ENCODE assay signal across 25 cellular contexts in genomic region chr11:3132831-3133455, GRCh38. TPM values are rescaled to one million over a fixed set of nuclear protein-coding genes. Genes with fewer than 3 reads are reported as not detected.
DNase-seq lines count a peak whose midpoint lies in the region; ATAC-seq, FAIRE-seq and TF ChIP-seq lines count a peak whose summit lies in the region.
"Had no signal": no experiment of that assay in that cellular context is flagged by ENCODE, and none has a peak within 500 bp of the region (broad histone marks: within the 10 kb centered on the region; RNA-seq: fewer than 3 reads in every experiment).

No MANE protein-coding gene starts in this region.

- 74 to 80% methylated on average over 11 to 16 of the region's 16 CpGs for WGBS in tibial nerve, 2 donors

- H3K4me3 Mint-ChIP-seq in progenitor cell of endocrine pancreas (ENCODE audit: low read depth) = no peak overlapping the region
- H3K4me3 Mint-ChIP-seq: activated B cell treated with CpG ODN at 0.5 μM for 24 hours; activated CD4-positive, alpha-beta memory T cell treated with anti-CD3 and anti-CD28 coated beads, Interleukin-2, amount 10 ng/mL, durations not matched to agents 7 days and 5 days; stimulated activated naive CD8-positive, alpha-beta T cell treated with anti-CD3 and anti-CD28 coated beads, Interleukin-15, amount 100 ng/mL, for 72 hours had no signal

- H3K4me1 Mint-ChIP-seq in progenitor cell of endocrine pancreas (ENCODE audit: low read depth) = no peaks in the 10 kb centered on the region
- H3K4me1 Mint-ChIP-seq: activated B cell treated with CpG ODN at 0.5 μM for 24 hours; activated CD4-positive, alpha-beta memory T cell treated with anti-CD3 and anti-CD28 coated beads, Interleukin-2, amount 10 ng/mL, durations not matched to agents 7 days and 5 days had no signal

- no peak for TF ChIP-seq CTCF in kidney (IDR thresholded peaks at IDR 0.05; ENCODE audit: borderline replicate concordance, extremely low read depth, insufficient read depth)
- TF ChIP-seq CTCF in tibial nerve (IDR thresholded peaks at IDR 0.05) = no peak
- TF ChIP-seq CTCF in progenitor cell of endocrine pancreas (IDR thresholded peaks at IDR 0.05; ENCODE audit: unreplicated experiment) = no peak

- H3K36me3 ChIP-seq in H7 (replicated peaks; ENCODE audit: control insufficient read depth, insufficient read depth, low read length) = no peaks in the 10 kb centered on the region
- no peaks in the 10 kb centered on the region for H3K36me3 ChIP-seq in kidney (ENCODE audit: control insufficient read depth in 1 of 2, insufficient read depth in 2 of 2, low read length in 2 of 2)
- peaks cover 0 to 13% (median 0%) of the 10 kb centered on the region in 3 donors for H3K36me3 ChIP-seq in tibial nerve
- H3K36me3 ChIP-seq: cardiac muscle cell, prostate gland had no signal

- TF ChIP-seq POLR2A in tibial nerve (IDR thresholded peaks at IDR 0.05) = no peak

- no peak for FAIRE-seq in kidney (lab: Jason Lieb, UNC)
- FAIRE-seq: G401.6 had no signal

- no peaks in the 10 kb centered on the region for H3K9me3 ChIP-seq in kidney (ENCODE audit: control insufficient read depth in 1 of 2, low read length in 2 of 2)
- H3K9me3 ChIP-seq in tibial nerve = no peaks in the 10 kb centered on the region
- H3K9me3 ChIP-seq: prostate gland, tibial artery had no signal

- H3K27ac Mint-ChIP-seq in activated naive CD4-positive, alpha-beta T cell treated with anti-CD3 and anti-CD28 coated beads, Interleukin-2, amount 50 U/mL, for 72 hours = peak overlapping the region; percentile 11 to 91
- no peak overlapping the region for H3K27ac Mint-ChIP-seq in progenitor cell of endocrine pancreas
- H3K27ac Mint-ChIP-seq: activated B cell treated with CpG ODN at 0.5 μM for 24 hours; activated CD4-positive, alpha-beta memory T cell treated with anti-CD3 and anti-CD28 coated beads, Interleukin-2, amount 10 ng/mL, durations not matched to agents 7 days and 5 days; stimulated activated naive CD8-positive, alpha-beta T cell treated with anti-CD3 and anti-CD28 coated beads, Interleukin-15, amount 100 ng/mL, for 72 hours had no signal

- DNase-seq in activated naive CD4-positive, alpha-beta T cell treated with anti-CD3 and anti-CD28 coated beads, Interleukin-2, amount 50 U/mL, for 72 hours (ENCODE audit: low spot score in 2 of 2) = peak in 1 of 2 donors; percentile 46
- no peak for DNase-seq in activated naive CD4-positive, alpha-beta T cell treated with Interleukin-2 at 50 U/mL for 16 hours
- DNase-seq in H7 (peak; percentile 39), kidney (peak; percentile 54), tibial nerve (ENCODE audit: low spot score in 2 of 2) (no peak), AG20443 (ENCODE audit: low spot score) (no peak), progenitor cell of endocrine pancreas (ENCODE audit: low spot score, unreplicated experiment) (no peak)
- DNase-seq: activated B cell treated with CpG ODN at 0.5 μM for 24 hours; activated CD4-positive, alpha-beta memory T cell treated with anti-CD3 and anti-CD28 coated beads, Interleukin-2, amount 10 ng/mL, durations not matched to agents 7 days and 5 days; activated gamma-delta T cell treated with Interleukin-2 at 50 U/mL for 16 hours; amniotic stem cell; dermis blood vessel endothelial cell; DMS153; NCI-H1105 treated with DMSO at 0.1 percent for 48 hours; NCI-H2107; NCI-H510A; stimulated activated naive CD8-positive, alpha-beta T cell treated with anti-CD3 and anti-CD28 coated beads, Interleukin-15, amount 100 ng/mL, for 72 hours; T-helper 9 cell had no signal

- intact Hi-C loops in kidney (cut with DNase I) = no loop called here

- no peak overlapping the region for H3K27ac ChIP-seq in kidney (ENCODE audit: low read depth in 2 of 2, low read length in 2 of 2)
- peak overlapping the region; percentile 25 to 87 (median 74) for H3K27ac ChIP-seq in tibial nerve
- H3K27ac ChIP-seq: cardiac muscle cell, prostate gland, tibial artery had no signal

- no peak for ATAC-seq in activated naive CD4-positive, alpha-beta T cell treated with anti-CD3 and anti-CD28 coated beads, Interleukin-2, amount 50 U/mL, for 72 hours
- ATAC-seq in GM18909 (IDR thresholded peaks at IDR 0.05; ENCODE audit: poor library complexity, unreplicated experiment) = no peak
- ATAC-seq: left lobe of liver; SK-N-SH treated with all-trans-retinoic acid at 6 μM for 48 hours; stimulated activated naive CD8-positive, alpha-beta T cell treated with anti-CD3 and anti-CD28 coated beads, Interleukin-15, amount 100 ng/mL, for 72 hours had no signal

- H3K9me3 Mint-ChIP-seq in activated naive CD4-positive, alpha-beta T cell treated with anti-CD3 and anti-CD28 coated beads, Interleukin-2, amount 50 U/mL, for 72 hours = no peaks in the 10 kb centered on the region
- no peaks in the 10 kb centered on the region for H3K9me3 Mint-ChIP-seq in progenitor cell of endocrine pancreas (ENCODE audit: low read depth)
- H3K9me3 Mint-ChIP-seq: activated B cell treated with CpG ODN at 0.5 μM for 24 hours; activated CD4-positive, alpha-beta memory T cell treated with anti-CD3 and anti-CD28 coated beads, Interleukin-2, amount 10 ng/mL, durations not matched to agents 7 days and 5 days; stimulated activated naive CD8-positive, alpha-beta T cell treated with anti-CD3 and anti-CD28 coated beads, Interleukin-15, amount 100 ng/mL, for 72 hours had no signal

- peaks cover 28% of the 10 kb centered on the region for H3K27me3 Mint-ChIP-seq in progenitor cell of endocrine pancreas
- H3K27me3 Mint-ChIP-seq: activated B cell treated with CpG ODN at 0.5 μM for 24 hours; activated CD4-positive, alpha-beta memory T cell treated with anti-CD3 and anti-CD28 coated beads, Interleukin-2, amount 10 ng/mL, durations not matched to agents 7 days and 5 days; stimulated activated naive CD8-positive, alpha-beta T cell treated with anti-CD3 and anti-CD28 coated beads, Interleukin-15, amount 100 ng/mL, for 72 hours had no signal

- H3K4me1 ChIP-seq in kidney (ENCODE audit: control insufficient read depth in 1 of 2, insufficient read depth in 1 of 2, low read depth in 1 of 2, low read length in 2 of 2) = peaks cover 0 to 2% of the 10 kb centered on the region in 2 donors
- peaks cover 0 to 74% (median 24%) of the 10 kb centered on the region in 4 donors for H3K4me1 ChIP-seq in tibial nerve
- H3K4me1 ChIP-seq: prostate gland had no signal

- TF ChIP-seq EP300 in tibial nerve (IDR thresholded peaks at IDR 0.05) = no peak

- no peak overlapping the region for H3K9ac ChIP-seq in kidney (ENCODE audit: low read length in 2 of 2)

- no peaks in the 10 kb centered on the region for H3K36me3 Mint-ChIP-seq in activated naive CD4-positive, alpha-beta T cell treated with anti-CD3 and anti-CD28 coated beads, Interleukin-2, amount 50 U/mL, for 72 hours
- no peaks in the 10 kb centered on the region for H3K36me3 Mint-ChIP-seq in progenitor cell of endocrine pancreas (ENCODE audit: insufficient read depth)

- H3K4me3 ChIP-seq in H7 (ENCODE audit: insufficient read depth, low read depth, low read length) = no peak overlapping the region
- no peak overlapping the region for H3K4me3 ChIP-seq in kidney (ENCODE audit: low read length in 2 of 2)
- H3K4me3 ChIP-seq in tibial nerve = no peak overlapping the region
- H3K4me3 ChIP-seq: cardiac muscle cell, prostate gland, tibial artery had no signal

- H3K27me3 ChIP-seq in H7 (ENCODE audit: control insufficient read depth, insufficient read depth, low read length) (no peaks in the 10 kb centered on the region), tibial nerve (no peaks in the 10 kb centered on the region)
- H3K27me3 ChIP-seq: cardiac muscle cell, tibial artery had no signal

RNA-seq across cellular contexts. Expression of gene OSBPL5, which starts 32.2 kb away (rescaled TPM):
- total RNA-seq in activated naive CD4-positive, alpha-beta T cell treated with anti-CD3 and anti-CD28 coated beads, Interleukin-2, amount 50 U/mL, for 72 hours = 10 to 100 TPM in 1 of 2 donors, 1 to 10 TPM in 1; 1.2 to 20.0 TPM
- 21.1 and 23.7 TPM in 2 replicates for total RNA-seq in H7 (2014; rRNA removed; shearing (Covaris generic))
- total RNA-seq in kidney (63.0 TPM), tibial nerve (100 to 1,000 TPM in 2 of 4 donors, 10 to 100 TPM in 2; 58.8 to 168 (median 106) TPM), progenitor cell of endocrine pancreas (11.9 and 13.3 TPM in 2 replicates)
- polyA plus RNA-seq in kidney (ENCODE audit: insufficient read depth, low read depth, low replicate concordance) = 8.5 TPM
- total RNA-seq: activated B cell treated with CpG ODN at 0.5 μM for 24 hours had no signal

Comparison
In these comparisons a context has a peak if more than half of its experiments do, and no peak if none do; other contexts are left out.
1. DNase-seq: peak in H7 (single experiment) and kidney (single experiment); none in activated naive CD4-positive, alpha-beta T cell treated with Interleukin-2 at 50 U/mL for 16 hours (single experiment), tibial nerve (0 of 2), AG20443 (single experiment) and progenitor cell of endocrine pancreas (single experiment).
2. H3K27ac ChIP-seq: peak in tibial nerve (4 of 4); none in kidney (0 of 2).